Comparison of ENCODE assay signal across 10 cellular contexts in the genomic region with DNA sequence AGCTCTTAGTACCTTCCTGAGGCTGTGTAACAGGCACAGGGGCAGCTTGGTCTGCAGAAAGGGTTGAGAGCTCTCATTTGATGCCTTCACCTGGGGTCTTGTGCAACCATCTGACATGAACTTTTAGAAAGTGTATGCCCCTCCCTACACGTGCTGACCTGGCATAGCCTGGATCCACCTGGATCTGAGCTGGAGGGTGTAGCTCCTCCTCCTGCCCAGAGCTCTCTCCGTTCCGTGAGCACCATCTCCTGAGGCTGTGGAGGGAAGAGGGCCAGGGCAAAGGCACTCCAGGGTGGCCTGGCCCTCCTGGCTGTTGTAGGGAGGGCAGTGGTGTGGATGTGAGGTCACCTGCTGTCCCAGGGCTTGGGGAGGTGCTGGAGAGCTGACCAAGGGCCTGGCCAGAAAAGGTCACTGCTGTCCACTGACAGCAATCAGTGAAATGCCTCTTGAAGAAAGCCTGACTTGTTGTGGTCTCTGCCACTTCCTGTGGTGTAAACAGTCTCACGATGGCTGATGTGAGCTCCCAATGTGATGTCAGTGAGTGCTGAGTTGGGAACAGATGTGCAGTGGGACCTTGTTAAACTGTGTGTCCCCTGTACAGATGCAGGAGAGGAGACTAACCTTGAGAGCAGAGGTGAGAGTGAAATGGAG. TPM values are rescaled to one million over a fixed set of nuclear protein-coding genes. Genes with fewer than 3 reads are reported as not detected.
A peak's percentile ranks its signal among the peaks of the same experiment; 100 is the strongest.
DNase-seq lines count a peak whose midpoint lies in the region; ATAC-seq and TF ChIP-seq lines count a peak whose summit lies in the region.
"Had no signal": no experiment of that assay in that cellular context is flagged by ENCODE, and none has a peak within 500 bp of the region (broad histone marks: within the 10 kb centered on the region; RNA-seq: fewer than 3 reads in every experiment).

No MANE protein-coding gene starts in this region.

- H3K9me3 ChIP-seq in colonic mucosa = no peaks in the 10 kb centered on the region

- TF ChIP-seq CTCF in colonic mucosa (IDR thresholded peaks at IDR 0.05) = no peak

- peaks cover 47% of the 10 kb centered on the region for H3K4me1 Mint-ChIP-seq in activated T-helper 2 cell treated with anti-CD3 and anti-CD28 coated beads, Interferon-gamma antibody, Interleukin-2, Interleukin-4, amounts not matched to agents 10 μg/mL and 5 μg/mL and 100 μg/mL, durations not matched to agents 14 hours and 24 hours and 36 hours (ENCODE audit: low read depth)

- no peak overlapping the region for H3K9ac ChIP-seq in colonic mucosa (ENCODE audit: low read depth in 2 of 2, low read length in 2 of 2)

- peaks cover 4% of the 10 kb centered on the region for H3K27me3 Mint-ChIP-seq in activated T-helper 2 cell treated with anti-CD3 and anti-CD28 coated beads, Interferon-gamma antibody, Interleukin-2, Interleukin-4, amounts not matched to agents 10 μg/mL and 5 μg/mL and 100 μg/mL, durations not matched to agents 14 hours and 24 hours and 36 hours (ENCODE audit: low read depth)

- DNase-seq in A172 (ENCODE audit: low spot score) (peak; percentile 40), colonic mucosa (no peak), GM19238 (ENCODE audit: insufficient read length, low spot score) (no peak), left cardiac atrium (no peak), NCI-H69 (lab: John Stamatoyannopoulos, UW) (no peak)
- peak; percentile 49 for DNase-seq in activated T-helper 2 cell treated with anti-CD3 and anti-CD28 coated beads, Interferon-gamma antibody, Interleukin-2, Interleukin-4, amounts not matched to agents 10 μg/mL and 5 μg/mL and 100 μg/mL, durations not matched to agents 14 hours and 24 hours and 36 hours (ENCODE audit: low spot score)

- intact Hi-C loops in activated T-helper 2 cell treated with anti-CD3 and anti-CD28 coated beads, Interferon-gamma antibody, Interleukin-2, Interleukin-4, amounts not matched to agents 10 μg/mL and 5 μg/mL and 100 μg/mL, durations not matched to agents 14 hours and 24 hours and 36 hours (cut with micrococcal nuclease) = loop anchor here (2.0 kb wide), 1 partner anchor 234 kb away; the partner anchor contains the start of gene GRIFIN
- intact Hi-C loops in colonic mucosa (cut with DNase I) (no loop called here), left cardiac atrium (cut with DNase I) (no loop called here)

- H3K4me3 ChIP-seq in colonic mucosa = no peak overlapping the region

- peaks cover 9% of the 10 kb centered on the region for H3K36me3 Mint-ChIP-seq in activated T-helper 2 cell treated with anti-CD3 and anti-CD28 coated beads, Interferon-gamma antibody, Interleukin-2, Interleukin-4, amounts not matched to agents 10 μg/mL and 5 μg/mL and 100 μg/mL, durations not matched to agents 14 hours and 24 hours and 36 hours (ENCODE audit: low read depth)

- no peaks in the 10 kb centered on the region for H3K4me1 ChIP-seq in colonic mucosa

- H3K27ac Mint-ChIP-seq in activated T-helper 2 cell treated with anti-CD3 and anti-CD28 coated beads, Interferon-gamma antibody, Interleukin-2, Interleukin-4, amounts not matched to agents 10 μg/mL and 5 μg/mL and 100 μg/mL, durations not matched to agents 14 hours and 24 hours and 36 hours = peak overlapping the region; percentile 80

- no peak overlapping the region for H3K27ac ChIP-seq in colonic mucosa
- H3K27ac ChIP-seq: HL-60 had no signal

- H3K4me3 Mint-ChIP-seq in activated T-helper 2 cell treated with anti-CD3 and anti-CD28 coated beads, Interferon-gamma antibody, Interleukin-2, Interleukin-4, amounts not matched to agents 10 μg/mL and 5 μg/mL and 100 μg/mL, durations not matched to agents 14 hours and 24 hours and 36 hours (ENCODE audit: low read depth) = peak overlapping the region; percentile 54

- H3K9me3 Mint-ChIP-seq in activated T-helper 2 cell treated with anti-CD3 and anti-CD28 coated beads, Interferon-gamma antibody, Interleukin-2, Interleukin-4, amounts not matched to agents 10 μg/mL and 5 μg/mL and 100 μg/mL, durations not matched to agents 14 hours and 24 hours and 36 hours = no peaks in the 10 kb centered on the region

- H3K27me3 ChIP-seq in colonic mucosa = no peaks in the 10 kb centered on the region

- ATAC-seq in GM18508 (IDR thresholded peaks at IDR 0.05; ENCODE audit: insufficient read depth, unreplicated experiment) (peak; percentile 49), HG03565 (IDR thresholded peaks at IDR 0.05; ENCODE audit: unreplicated experiment) (peak; percentile 34), left cardiac atrium (no peak)

- no peaks in the 10 kb centered on the region for H3K36me3 ChIP-seq in colonic mucosa

RNA-seq across cellular contexts. Expression of gene AMZ1, which starts 23.0 kb away (rescaled TPM):
- 0.07 and 0.28 TPM in 2 replicates for total RNA-seq in A172 (2014; rRNA removed; shearing (Covaris generic))
- total RNA-seq in activated T-helper 2 cell treated with anti-CD3 and anti-CD28 coated beads, Interferon-gamma antibody, Interleukin-2, Interleukin-4, amounts not matched to agents 10 μg/mL and 5 μg/mL and 100 μg/mL, durations not matched to agents 14 hours and 24 hours and 36 hours = 0.07 and 0.14 TPM in 2 replicates
- total RNA-seq in colonic mucosa (under 1 TPM in 1 of 2 donors, not detected in 1; 0.08 TPM), left cardiac atrium (under 1 TPM; 0.27 to 0.34 TPM)
- total RNA-seq: activated CD8-positive, alpha-beta memory T cell treated with anti-CD3 and anti-CD28 coated beads for 36 hours had no signal

Comparison
In these comparisons a context has a peak if more than half of its experiments do, and no peak if none do; other contexts are left out.
1. DNase-seq: peak in A172 (single experiment) and activated T-helper 2 cell treated with anti-CD3 and anti-CD28 coated beads, Interferon-gamma antibody, Interleukin-2, Interleukin-4, amounts not matched to agents 10 μg/mL and 5 μg/mL and 100 μg/mL, durations not matched to agents 14 hours and 24 hours and 36 hours (single experiment); none in colonic mucosa (single experiment), GM19238 (single experiment), left cardiac atrium (single experiment) and NCI-H69 (single experiment).
2. ATAC-seq: peak in GM18508 (single experiment) and HG03565 (single experiment); none in left cardiac atrium (0 of 2).